ENCODE assay signal across 8 cellular contexts in genomic region chr14:58639842-58640484, GRCh38. TPM values are rescaled to one million over a fixed set of nuclear protein-coding genes. Genes with fewer than 3 reads are reported as not detected.
A peak's percentile ranks its signal among the peaks of the same experiment; 100 is the strongest.
DNase-seq lines count a peak whose midpoint lies in the region; ATAC-seq and TF ChIP-seq lines count a peak whose summit lies in the region.

No MANE protein-coding gene starts in this region.

- H3K4me3 ChIP-seq in WI38 (ENCODE audit: low read depth, low read length), result peak overlapping the region; percentile 74

- DNase-seq in A172 (ENCODE audit: low spot score), result peak; percentile 56
- DNase-seq in G401 (ENCODE audit: low spot score), result peak; percentile 95
- DNase-seq in NCI-H146 (lab: John Stamatoyannopoulos, UW), result peak; percentile 63
- peak; percentile 37 for DNase-seq in glomerular endothelial cell (ENCODE audit: extremely low read depth, low read depth, low spot score)
- DNase-seq in omental fat pad (ENCODE audit: low spot score), result no peak

- in situ Hi-C loops in G401 (cut with HindIII; ENCODE audit: low sequenced_read_pairs), result no loop called here

- TF ChIP-seq CTCF in WI38 (IDR thresholded peaks at IDR 0.05; ENCODE audit: low read depth, low read length) (peak; percentile 34; the same call in 1 of the 2 replicates), omental fat pad (IDR thresholded peaks at IDR 0.05) (no peak)

- ATAC-seq in omental fat pad (ENCODE audit: low FRiP score) (peak; percentile 60), HG02571 (IDR thresholded peaks at IDR 0.05; ENCODE audit: unreplicated experiment) (no peak), HG03108 (IDR thresholded peaks at IDR 0.05; ENCODE audit: unreplicated experiment) (no peak)

RNA-seq across cellular contexts. Expression of gene DACT1, which starts 2.2 kb away (rescaled TPM):
- total RNA-seq in A172 (2014; rRNA removed; shearing (Covaris generic)), result 0.77 and 1.7 TPM in 2 replicates
- total RNA-seq in G401 (2014; rRNA removed; shearing (Covaris generic)), result 0.03 TPM in 1 of 2 replicates, not detected in the other
- total RNA-seq in glomerular endothelial cell (1.2 and 4.3 TPM in 2 replicates), omental fat pad (1 to 10 TPM; 2.7 to 9.7 (median 4.3) TPM)
